ENCODE assay signal across 33 cellular contexts in genomic region chr18:38483326-38483725, GRCh38.
"Had no signal": no experiment of that assay in that cellular context is flagged by ENCODE, and none has a peak within 500 bp of the region (broad histone marks: within the 10 kb centered on the region; RNA-seq: fewer than 3 reads in every experiment).

No MANE protein-coding gene starts in this region.

- H3K9me3 Mint-ChIP-seq: activated naive CD4-positive, alpha-beta T cell treated with anti-CD3 and anti-CD28 coated beads, Interleukin-2, amount 10 ng/mL, durations not matched to agents 7 days and 5 days had no signal

- H3K4me3 ChIP-seq: ascending aorta, cardiac muscle cell, colonic mucosa had no signal

- H3K27me3 Mint-ChIP-seq: activated B cell treated with CpG ODN at 0.5 μM for 24 hours; activated CD4-positive, alpha-beta memory T cell treated with anti-CD3 and anti-CD28 coated beads for 36 hours; activated CD4-positive, alpha-beta T cell treated with anti-CD3 and anti-CD28 coated beads, Interleukin-2, amount 10 ng/mL, durations not matched to agents 24 days and 14 days; activated naive CD4-positive, alpha-beta T cell treated with anti-CD3 and anti-CD28 coated beads, Interleukin-2, amount 10 ng/mL, durations not matched to agents 7 days and 5 days; activated naive CD8-positive, alpha-beta T cell; activated naive CD8-positive, alpha-beta T cell treated with anti-CD3 and anti-CD28 coated beads, Interleukin-2, amount 10 ng/mL, durations not matched to agents 7 days and 5 days; activated naive CD8-positive, alpha-beta T cell treated with anti-CD3 and anti-CD28 coated beads, Interleukin-2, amount 50 U/mL, for 24 hours; brain; central memory CD8-positive, alpha-beta T cell had no signal

- H3K27ac ChIP-seq: ascending aorta, cardiac muscle cell, colonic mucosa, VCaP had no signal

- H3K27ac Mint-ChIP-seq: activated B cell treated with CpG ODN at 0.5 μM for 24 hours; activated CD4-positive, alpha-beta memory T cell treated with anti-CD3 and anti-CD28 coated beads for 36 hours; activated CD4-positive, alpha-beta T cell treated with anti-CD3 and anti-CD28 coated beads, Interleukin-2, amount 10 ng/mL, durations not matched to agents 24 days and 14 days; activated CD8-positive, alpha-beta T cell treated with anti-CD3 and anti-CD28 coated beads for 36 hours; activated naive CD4-positive, alpha-beta T cell treated with anti-CD3 and anti-CD28 coated beads, Interleukin-2, amount 10 ng/mL, durations not matched to agents 7 days and 5 days; activated naive CD4-positive, alpha-beta T cell treated with anti-CD3 and anti-CD28 coated beads, Interleukin-2, amount 50 U/mL, for 24 hours; activated naive CD8-positive, alpha-beta T cell; activated naive CD8-positive, alpha-beta T cell treated with anti-CD3 and anti-CD28 coated beads, Interleukin-2, amount 10 ng/mL, durations not matched to agents 7 days and 5 days; activated naive CD8-positive, alpha-beta T cell treated with anti-CD3 and anti-CD28 coated beads, Interleukin-2, amount 50 U/mL, for 24 hours; activated T-helper 2 cell treated with anti-CD3 and anti-CD28 coated beads, Interferon-gamma antibody, Interleukin-2, Interleukin-4, amounts not matched to agents 10 μg/mL and 5 μg/mL and 100 μg/mL, durations not matched to agents 14 hours and 24 hours and 36 hours; brain; T-helper 1 cell treated with Interleukin-12 subunit alpha and Interleukin-12 subunit beta and Interleukin-4 antibody, amounts not matched to agents 30 μg/mL and 1 μg/mL, for 36 hours; T-helper 2 cell treated with Interferon-gamma antibody and Interleukin-4, amounts not matched to agents 5 μg/mL and 100 μg/mL, for 36 hours had no signal

- DNase-seq: activated B cell treated with CpG ODN at 0.5 μM for 24 hours; activated CD4-positive, alpha-beta memory T cell treated with anti-CD3 and anti-CD28 coated beads for 36 hours; activated CD4-positive, alpha-beta T cell treated with anti-CD3 and anti-CD28 coated beads for 4 hours; activated CD4-positive, alpha-beta T cell treated with anti-CD3 and anti-CD28 coated beads, Interleukin-2, amount 10 ng/mL, durations not matched to agents 24 days and 14 days; activated CD4-positive, alpha-beta T cell treated with anti-CD3 and anti-CD28 coated beads, Interleukin-2, amount 50 U/mL, for 1 hour; activated CD4-positive, alpha-beta T cell treated with anti-CD3 and anti-CD28 coated beads, Interleukin-2, amount 50 U/mL, for 4 hours; activated CD4-positive, CD25-positive, alpha-beta regulatory T cell treated with anti-CD3 and anti-CD28 coated beads, Interleukin-2, amount 50 U/mL, for 72 hours; activated CD8-positive, alpha-beta memory T cell treated with anti-CD3 and anti-CD28 coated beads, Interleukin-2, amount 50 U/mL, for 4 hours; activated CD8-positive, alpha-beta T cell treated with anti-CD3 and anti-CD28 coated beads for 36 hours; activated effector memory CD4-positive, alpha-beta T cell treated with Interleukin-2 at 50 U/mL for 16 hours; activated gamma-delta T cell; activated naive CD4-positive, alpha-beta T cell treated with anti-CD3 and anti-CD28 coated beads, Interleukin-2, amount 10 ng/mL, durations not matched to agents 7 days and 5 days; activated naive CD4-positive, alpha-beta T cell treated with Interleukin-2 at 50 U/mL for 16 hours; activated naive CD8-positive, alpha-beta T cell treated with anti-CD3 and anti-CD28 coated beads, Interleukin-2, amount 10 ng/mL, durations not matched to agents 7 days and 5 days; activated naive CD8-positive, alpha-beta T cell treated with anti-CD3 and anti-CD28 coated beads, Interleukin-2, amount 50 U/mL, for 24 hours; activated T-cell treated with anti-CD3 and anti-CD28 coated beads, Interleukin-2, amount 50 U/mL, for 48 hours; amygdala; anterior cingulate cortex; caudate nucleus; cerebellar nuclear complex; colonic mucosa; T-helper 2 cell; T-helper 9 cell had no signal

- H3K4me1 ChIP-seq: ascending aorta, colonic mucosa had no signal

- H3K4me3 Mint-ChIP-seq: activated B cell treated with CpG ODN at 0.5 μM for 24 hours; activated CD4-positive, alpha-beta memory T cell treated with anti-CD3 and anti-CD28 coated beads for 36 hours; activated CD4-positive, alpha-beta T cell treated with anti-CD3 and anti-CD28 coated beads, Interleukin-2, amount 10 ng/mL, durations not matched to agents 24 days and 14 days; activated CD8-positive, alpha-beta T cell treated with anti-CD3 and anti-CD28 coated beads for 36 hours; activated naive CD4-positive, alpha-beta T cell treated with anti-CD3 and anti-CD28 coated beads, Interleukin-2, amount 10 ng/mL, durations not matched to agents 7 days and 5 days; activated naive CD4-positive, alpha-beta T cell treated with anti-CD3 and anti-CD28 coated beads, Interleukin-2, amount 50 U/mL, for 24 hours; activated naive CD8-positive, alpha-beta T cell; activated naive CD8-positive, alpha-beta T cell treated with anti-CD3 and anti-CD28 coated beads, Interleukin-2, amount 10 ng/mL, durations not matched to agents 7 days and 5 days; activated naive CD8-positive, alpha-beta T cell treated with anti-CD3 and anti-CD28 coated beads, Interleukin-2, amount 50 U/mL, for 24 hours; brain; central memory CD8-positive, alpha-beta T cell; T-helper 1 cell treated with Interleukin-12 subunit alpha and Interleukin-12 subunit beta and Interleukin-4 antibody, amounts not matched to agents 30 μg/mL and 1 μg/mL, for 36 hours; T-helper 2 cell treated with Interferon-gamma antibody and Interleukin-4, amounts not matched to agents 5 μg/mL and 100 μg/mL, for 36 hours had no signal

- H3K9me3 ChIP-seq: colonic mucosa had no signal

- H3K36me3 Mint-ChIP-seq: activated CD4-positive, alpha-beta memory T cell treated with anti-CD3 and anti-CD28 coated beads for 36 hours; activated naive CD4-positive, alpha-beta T cell treated with anti-CD3 and anti-CD28 coated beads, Interleukin-2, amount 10 ng/mL, durations not matched to agents 7 days and 5 days; activated naive CD8-positive, alpha-beta T cell treated with anti-CD3 and anti-CD28 coated beads, Interleukin-2, amount 10 ng/mL, durations not matched to agents 7 days and 5 days; brain had no signal

- H3K27me3 ChIP-seq: ascending aorta, cardiac muscle cell, colonic mucosa had no signal

- H3K4me1 Mint-ChIP-seq: activated B cell treated with CpG ODN at 0.5 μM for 24 hours; activated CD4-positive, alpha-beta T cell treated with anti-CD3 and anti-CD28 coated beads, Interleukin-2, amount 10 ng/mL, durations not matched to agents 24 days and 14 days; activated naive CD4-positive, alpha-beta T cell treated with anti-CD3 and anti-CD28 coated beads, Interleukin-2, amount 10 ng/mL, durations not matched to agents 7 days and 5 days; activated naive CD4-positive, alpha-beta T cell treated with anti-CD3 and anti-CD28 coated beads, Interleukin-2, amount 50 U/mL, for 24 hours; activated naive CD8-positive, alpha-beta T cell treated with anti-CD3 and anti-CD28 coated beads, Interleukin-2, amount 10 ng/mL, durations not matched to agents 7 days and 5 days; activated naive CD8-positive, alpha-beta T cell treated with anti-CD3 and anti-CD28 coated beads, Interleukin-2, amount 50 U/mL, for 24 hours; central memory CD8-positive, alpha-beta T cell had no signal

- H3K36me3 ChIP-seq: ascending aorta, cardiac muscle cell, colonic mucosa had no signal
